ENCODE assay signal across 28 cellular contexts in genomic region chr11:15119826-15120225, GRCh38. TPM values are rescaled to one million over a fixed set of nuclear protein-coding genes. Genes with fewer than 3 reads are reported as not detected.
A peak's percentile ranks its signal among the peaks of the same experiment; 100 is the strongest.
DNase-seq lines count a peak whose midpoint lies in the region; ATAC-seq, FAIRE-seq and TF ChIP-seq lines count a peak whose summit lies in the region.
"Had no signal": no experiment of that assay in that cellular context is flagged by ENCODE, and none has a peak within 500 bp of the region (broad histone marks: within the 10 kb centered on the region; RNA-seq: fewer than 3 reads in every experiment).

No MANE protein-coding gene starts in this region.

- DNase-seq in H54 (ENCODE audit: insufficient read length, low spot score) (peak; percentile 44), PC-3 (peak; percentile 43), esophagus muscularis mucosa (ENCODE audit: extremely low spot score) (peak; percentile 31), HuH-7 (ENCODE audit: low spot score) (no peak), DMS79 treated with DMSO at 0.1 percent for 48 hours (lab: John Stamatoyannopoulos, UW) (no peak)
- DNase-seq: activated CD4-positive, alpha-beta memory T cell treated with anti-CD3 and anti-CD28 coated beads, Interleukin-2, amount 10 ng/mL, durations not matched to agents 7 days and 5 days; activated CD8-positive, alpha-beta memory T cell treated with anti-CD3 and anti-CD28 coated beads, Interleukin-2, amount 50 U/mL, for 48 hours; activated effector memory CD4-positive, alpha-beta T cell treated with Interleukin-2 at 50 U/mL for 16 hours; aorta; CD4-positive, CD25-positive, alpha-beta regulatory T cell; central memory CD4-positive, alpha-beta T cell; EL; esophagus squamous epithelium; midbrain; naive thymus-derived CD8-positive, alpha-beta T cell; NCI-H2029; NCI-H526; occipital lobe; SHP77 treated with DMSO at 0.1 percent for 48 hours; stimulated activated CD4-positive, alpha-beta T cell treated with anti-CD3 and anti-CD28 coated beads, Interleukin-1b, Interleukin-23, amount 100 ng/mL, for 48 hours had no signal

- H3K9me3 ChIP-seq in PC-3 (ENCODE audit: low read length) (no peaks in the 10 kb centered on the region), esophagus muscularis mucosa (no peaks in the 10 kb centered on the region), skeletal muscle satellite cell (replicated peaks; ENCODE audit: low read length) (no peaks in the 10 kb centered on the region)
- H3K9me3 ChIP-seq: esophagus squamous epithelium had no signal

- H3K27ac ChIP-seq in PC-3 (ENCODE audit: low read length) (no peak overlapping the region), esophagus muscularis mucosa (replicated peaks in 1 of 4) (no peak overlapping the region)
- H3K27ac ChIP-seq: esophagus squamous epithelium had no signal

- no peaks in the 10 kb centered on the region for H3K27me3 ChIP-seq in PC-3 (ENCODE audit: low read length)
- H3K27me3 ChIP-seq in esophagus muscularis mucosa, result peaks cover 0 to 31% (median 0%) of the 10 kb centered on the region in 4 donors
- no peaks in the 10 kb centered on the region for H3K27me3 ChIP-seq in skeletal muscle satellite cell (ENCODE audit: control insufficient read depth, insufficient read depth, low read length)

- FAIRE-seq in H54 (lab: Jason Lieb, UNC), result no peak
- FAIRE-seq: D721Med, GM12878, islet of Langerhans had no signal

- no peak overlapping the region for H3K9ac ChIP-seq in PC-3 (ENCODE audit: low read length)
- no peak overlapping the region for H3K9ac ChIP-seq in skeletal muscle satellite cell (ENCODE audit: low read depth, low read length)

- CTCF ChIA-PET in PC-3 (lab: Charles Lee), result no interaction called here

- H3K4me2 ChIP-seq in PC-3 (ENCODE audit: low read length) (no peak overlapping the region), skeletal muscle satellite cell (ENCODE audit: low read length) (peak overlapping the region; percentile 17)
- H3K4me2 ChIP-seq: GM23338, smooth muscle cell had no signal

- WGBS in esophagus muscularis mucosa, result 73% methylated on average over 1 of the region's 1 CpG

- no peak overlapping the region for H2AFZ ChIP-seq in PC-3 (ENCODE audit: low read length)
- H2AFZ ChIP-seq: GM23338 had no signal

- H3K4me3 ChIP-seq in PC-3 (ENCODE audit: low read length), result no peak overlapping the region
- H3K4me3 ChIP-seq in esophagus muscularis mucosa, result no peak overlapping the region
- no peak overlapping the region for H3K4me3 ChIP-seq in skeletal muscle satellite cell (ENCODE audit: low read length)
- H3K4me3 ChIP-seq: esophagus squamous epithelium, GM12878, GM23338, smooth muscle cell had no signal

- TF ChIP-seq POLR2A in H54 (IDR thresholded peaks at IDR 0.05; ENCODE audit: low read depth, low read length) (no peak), esophagus muscularis mucosa (IDR thresholded peaks at IDR 0.05; ENCODE audit: low read depth) (no peak)

- no peaks in the 10 kb centered on the region for H3K36me3 ChIP-seq in PC-3 (ENCODE audit: low read depth, low read length)
- H3K36me3 ChIP-seq in esophagus muscularis mucosa, result no peaks in the 10 kb centered on the region
- no peaks in the 10 kb centered on the region for H3K36me3 ChIP-seq in skeletal muscle satellite cell (ENCODE audit: insufficient read depth, low read length)
- H3K36me3 ChIP-seq: esophagus squamous epithelium had no signal

- H3K4me1 ChIP-seq in PC-3 (ENCODE audit: insufficient read depth, low read length), result no peaks in the 10 kb centered on the region
- H3K4me1 ChIP-seq in esophagus muscularis mucosa, result peaks cover 0 to 3% (median 2%) of the 10 kb centered on the region in 4 donors
- H3K4me1 ChIP-seq in skeletal muscle satellite cell (ENCODE audit: control insufficient read depth, insufficient read depth, low read length), result peaks cover 67% of the 10 kb centered on the region

- POLR2A ChIA-PET in PC-3 (lab: Charles Lee; ENCODE audit: unreplicated experiment), result no interaction called here

- no peaks in the 10 kb centered on the region for H3K9me2 ChIP-seq in PC-3 (replicated peaks; ENCODE audit: low read length)

- no TSS peak for BruUV-seq in PC-3 (replicated peaks; lab: Mats Ljungman, UMichigan)

- H3K79me2 ChIP-seq in PC-3 (ENCODE audit: low read length), result no peaks in the 10 kb centered on the region

- no peak for TF ChIP-seq CTCF in PC-3 (conservative IDR thresholded peaks at IDR 0.05; ENCODE audit: low read depth, low read length)
- no peak for TF ChIP-seq CTCF in esophagus muscularis mucosa (IDR thresholded peaks at IDR 0.05)

- ATAC-seq in PC-3 (no peak), HG02852 (IDR thresholded peaks at IDR 0.05; ENCODE audit: unreplicated experiment) (no peak)
- ATAC-seq: activated CD4-positive, CD25-positive, alpha-beta regulatory T cell treated with anti-CD3 and anti-CD28 coated beads, Interleukin-2, amount 50 U/mL, for 24 hours; GM12878; GM23338; naive thymus-derived CD8-positive, alpha-beta T cell had no signal

- TF ChIP-seq EP300 in esophagus muscularis mucosa (IDR thresholded peaks at IDR 0.05), result no peak

- H3F3A ChIP-seq in PC-3 (ENCODE audit: low read length, unreplicated experiment), result no peaks in the 10 kb centered on the region

- intact Hi-C loops in PC-3 (cut with micrococcal nuclease), result no loop called here
- intact Hi-C loops in esophagus muscularis mucosa (cut with DNase I), result no loop called here

- no peaks in the 10 kb centered on the region for H4K20me1 ChIP-seq in PC-3 (ENCODE audit: low read length)

RNA-seq across cellular contexts. Expression of gene INSC, which starts 5.1 kb away (rescaled TPM):
- total RNA-seq in PC-3 (2014; rRNA removed) (not detected in 2 replicates), esophagus muscularis mucosa (1 to 10 TPM; 1.7 to 3.1 (median 2.6) TPM)
- total RNA-seq in skeletal muscle satellite cell (2012; rRNA removed), result 22.1 and 42.4 TPM in 2 replicates
- total RNA-seq: CD4-positive, CD25-positive, alpha-beta regulatory T cell; GM12878; smooth muscle cell had no signal

RNA-seq across cellular contexts. Expression of gene CALCB, which starts 46.4 kb away (rescaled TPM):
- total RNA-seq in PC-3 (2014; rRNA removed), result not detected in 2 replicates
- not detected for total RNA-seq in esophagus muscularis mucosa
- not detected in 2 replicates for total RNA-seq in skeletal muscle satellite cell (2012; rRNA removed)
- total RNA-seq: esophagus squamous epithelium, occipital lobe, smooth muscle cell had no signal

Comparison
In these comparisons a context has a peak if more than half of its experiments do, and no peak if none do; other contexts are left out.
1. DNase-seq: peak in H54 (single experiment), PC-3 (single experiment) and esophagus muscularis mucosa (single experiment); none in HuH-7 (single experiment) and DMS79 treated with DMSO at 0.1 percent for 48 hours (single experiment).